Comparison of ENCODE assay signal across 17 cellular contexts in the genomic region with DNA sequence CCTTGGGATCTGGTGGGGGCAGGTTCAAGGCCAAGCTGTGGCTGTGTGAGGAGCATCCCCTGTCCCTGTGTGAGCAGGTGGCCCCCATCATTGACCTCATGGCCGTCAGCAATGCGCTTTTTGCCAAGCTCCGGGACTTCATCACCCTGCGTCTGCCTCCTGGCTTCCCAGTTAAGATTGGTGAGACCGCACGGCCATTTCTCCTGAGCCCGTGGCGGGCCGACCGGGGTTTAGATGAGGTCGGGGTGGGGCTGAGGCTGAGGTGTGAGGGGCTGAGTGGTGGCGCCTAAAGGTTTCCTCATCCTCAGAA.
"Had no signal": no experiment of that assay in that cellular context is flagged by ENCODE, and none has a peak within 500 bp of the region (broad histone marks: within the 10 kb centered on the region; RNA-seq: fewer than 3 reads in every experiment).

No MANE protein-coding gene starts in this region.

- H3K9me3 Mint-ChIP-seq: memory B cell; natural killer cell; neural crest cell; stimulated activated naive B cell treated with anti-CD40 and anti-IgM and Interleukin-4, amounts not matched to agents 10 μg/mL and 1 μg/mL and 100 μg/mL, for 72 hours; stimulated activated naive CD8-positive, alpha-beta T cell treated with anti-CD3 and anti-CD28 coated beads, Interleukin-15, amount 100 ng/mL, for 72 hours had no signal

- H3K36me3 ChIP-seq: prostate gland, suprapubic skin, transverse colon, vagina had no signal

- H3K27me3 ChIP-seq: vagina had no signal

- DNase-seq: cortex of kidney; kidney; natural killer cell; small intestine; stimulated activated CD4-positive, alpha-beta T cell treated with anti-CD3 and anti-CD28 coated beads, Interleukin-15, amount 100 ng/mL, for 24 hours; stimulated activated CD4-positive, alpha-beta T cell treated with anti-CD3 and anti-CD28 coated beads, Interleukin-2, amount 100 ng/mL, for 48 hours; stimulated activated naive B cell treated with anti-CD40 and anti-IgM and Interleukin-4, amounts not matched to agents 10 μg/mL and 1 μg/mL and 100 μg/mL, for 72 hours; stimulated activated naive CD8-positive, alpha-beta T cell treated with anti-CD3 and anti-CD28 coated beads, Interleukin-15, amount 100 ng/mL, for 72 hours; transverse colon had no signal

- H3K27ac ChIP-seq: prostate gland, suprapubic skin, transverse colon, vagina had no signal

- H3K36me3 Mint-ChIP-seq: memory B cell, natural killer cell had no signal

- H3K27me3 Mint-ChIP-seq: memory B cell had no signal

- H3K4me3 Mint-ChIP-seq: natural killer cell, neural crest cell had no signal

- ATAC-seq: left lobe of liver; natural killer cell; right cardiac atrium; stimulated activated naive B cell treated with anti-CD40 and anti-IgM and Interleukin-4, amounts not matched to agents 10 μg/mL and 1 μg/mL and 100 μg/mL, for 72 hours; stimulated activated naive CD8-positive, alpha-beta T cell treated with anti-CD3 and anti-CD28 coated beads, Interleukin-15, amount 100 ng/mL, for 72 hours had no signal

- H3K27ac Mint-ChIP-seq: memory B cell; natural killer cell; stimulated activated naive B cell treated with anti-CD40 and anti-IgM and Interleukin-4, amounts not matched to agents 10 μg/mL and 1 μg/mL and 100 μg/mL, for 72 hours had no signal

- H3K4me3 ChIP-seq: lung, prostate gland, suprapubic skin, transverse colon, vagina had no signal

- H3K9me3 ChIP-seq: prostate gland, suprapubic skin, transverse colon, vagina had no signal
